Comparison of ENCODE assay signal across 10 cellular contexts in genomic region chr7:30308392-30308791, GRCh38. TPM values are rescaled to one million over a fixed set of nuclear protein-coding genes. Genes with fewer than 3 reads are reported as not detected.
DNase-seq lines count a peak whose midpoint lies in the region; ATAC-seq and TF ChIP-seq lines count a peak whose summit lies in the region.
"Had no signal": no experiment of that assay in that cellular context is flagged by ENCODE, and none has a peak within 500 bp of the region (broad histone marks: within the 10 kb centered on the region; RNA-seq: fewer than 3 reads in every experiment).

No MANE protein-coding gene starts in this region.

- no peak for ATAC-seq in GM21737 (IDR thresholded peaks at IDR 0.05; ENCODE audit: unreplicated experiment)

- WGBS in mammary epithelial cell (ENCODE audit: low coverage, missing lambda C conversion rate) = 73% methylated on average over 2 of the region's 2 CpGs

- H3K4me2 ChIP-seq in mammary epithelial cell (ENCODE audit: insufficient read depth, low read depth, low read length) = peak overlapping the region; percentile 37

- no peaks in the 10 kb centered on the region for H3K27me3 ChIP-seq in mammary epithelial cell (ENCODE audit: insufficient read depth, low read length)
- H3K27me3 ChIP-seq: vagina had no signal

- peaks cover 93% of the 10 kb centered on the region for H3K79me2 ChIP-seq in mammary epithelial cell (ENCODE audit: insufficient read depth, low read length)

- CTCF ChIA-PET in mammary epithelial cell (lab: Charles Lee; ENCODE audit: low non-redundant PET) = no interaction called here

- H3K27ac ChIP-seq in mammary epithelial cell (ENCODE audit: insufficient read depth, low read depth, low read length) = peak overlapping the region; percentile 17
- H3K27ac ChIP-seq: vagina had no signal

- peaks cover 23% of the 10 kb centered on the region for H3K4me1 ChIP-seq in mammary epithelial cell (ENCODE audit: insufficient read depth, low read length)

- no peak overlapping the region for H3K4me3 ChIP-seq in mammary epithelial cell (replicated peaks in 1 of 3; ENCODE audit: insufficient read depth in 1 of 3, low read depth in 2 of 3, low read length in 3 of 3)
- no peak overlapping the region for H3K4me3 ChIP-seq in foreskin fibroblast (ENCODE audit: low read depth in 1 of 2, low read length in 2 of 2)
- H3K4me3 ChIP-seq: vagina had no signal

- DNase-seq in CD1c-positive myeloid dendritic cell (ENCODE audit: extremely low spot score) (peak; percentile 24), ELR (ENCODE audit: low read depth) (peak; percentile 48), NCI-H226 (peak; percentile 25), mammary epithelial cell (no peak), HCEC 1CT (no peak), foreskin fibroblast (no peak)
- DNase-seq in NK-92 treated with Interleukin-12 subunit alpha and Interleukin-12 subunit beta, amount 100 ng/mL, for 24 hours (lab: John Stamatoyannopoulos, UW) = no peak
- DNase-seq: NCI-H446 treated with DMSO at 0.1 percent for 48 hours had no signal

- H3K9ac ChIP-seq in mammary epithelial cell (ENCODE audit: insufficient read depth, low read length) = no peak overlapping the region

- no peak overlapping the region for H2AFZ ChIP-seq in mammary epithelial cell (ENCODE audit: low read depth, low read length)

- in situ Hi-C loops in mammary epithelial cell (cut with MboI; ENCODE audit: low sequenced_read_pairs in 2 of 2) = no loop called here

- intact Hi-C loops in mammary epithelial cell (cut with micrococcal nuclease) = no loop called here

- no TSS peak for BruUV-seq in mammary epithelial cell (replicated peaks; lab: Mats Ljungman, UMichigan)

- no peaks in the 10 kb centered on the region for H3K36me3 ChIP-seq in mammary epithelial cell (ENCODE audit: insufficient read depth, low read length)
- H3K36me3 ChIP-seq: vagina had no signal

- no peaks in the 10 kb centered on the region for H3K9me3 ChIP-seq in mammary epithelial cell (replicated peaks; ENCODE audit: insufficient read depth, low read length)
- H3K9me3 ChIP-seq: vagina had no signal

- no peaks in the 10 kb centered on the region for H4K20me1 ChIP-seq in mammary epithelial cell (ENCODE audit: insufficient read depth, low read length)

- no peak for TF ChIP-seq CTCF in mammary epithelial cell (conservative IDR thresholded peaks at IDR 0.05 in 1 of 2, IDR thresholded peaks at IDR 0.05 in 1 of 2; ENCODE audit: extremely low read depth in 1 of 2, insufficient read depth in 1 of 2, low read depth in 1 of 2, low read length in 2 of 2)
- TF ChIP-seq CTCF in foreskin fibroblast (IDR thresholded peaks at IDR 0.05; ENCODE audit: low read depth, low read length) = no peak

- dilution Hi-C loops in mammary epithelial cell (cut with HindIII; ENCODE audit: low sequenced_read_pairs) = no loop called here

RNA-seq across cellular contexts. Expression of gene ZNRF2, which starts 24.0 kb away (rescaled TPM):
- total RNA-seq in mammary epithelial cell = 10 to 100 TPM; 13.1 to 32.3 TPM
- 4.3 TPM for polyA plus RNA-seq in mammary epithelial cell
- polyA minus RNA-seq in mammary epithelial cell = 1.4 TPM

Comparison
In these comparisons a context has a peak if more than half of its experiments do, and no peak if none do; other contexts are left out.
1. DNase-seq: peak in CD1c-positive myeloid dendritic cell (single experiment), ELR (single experiment) and NCI-H226 (single experiment); none in mammary epithelial cell (single experiment), NK-92 treated with Interleukin-12 subunit alpha and Interleukin-12 subunit beta, amount 100 ng/mL, for 24 hours (single experiment), HCEC 1CT (single experiment) and foreskin fibroblast (0 of 2).